ENCODE assay signal across 26 cellular contexts in the genomic region with DNA sequence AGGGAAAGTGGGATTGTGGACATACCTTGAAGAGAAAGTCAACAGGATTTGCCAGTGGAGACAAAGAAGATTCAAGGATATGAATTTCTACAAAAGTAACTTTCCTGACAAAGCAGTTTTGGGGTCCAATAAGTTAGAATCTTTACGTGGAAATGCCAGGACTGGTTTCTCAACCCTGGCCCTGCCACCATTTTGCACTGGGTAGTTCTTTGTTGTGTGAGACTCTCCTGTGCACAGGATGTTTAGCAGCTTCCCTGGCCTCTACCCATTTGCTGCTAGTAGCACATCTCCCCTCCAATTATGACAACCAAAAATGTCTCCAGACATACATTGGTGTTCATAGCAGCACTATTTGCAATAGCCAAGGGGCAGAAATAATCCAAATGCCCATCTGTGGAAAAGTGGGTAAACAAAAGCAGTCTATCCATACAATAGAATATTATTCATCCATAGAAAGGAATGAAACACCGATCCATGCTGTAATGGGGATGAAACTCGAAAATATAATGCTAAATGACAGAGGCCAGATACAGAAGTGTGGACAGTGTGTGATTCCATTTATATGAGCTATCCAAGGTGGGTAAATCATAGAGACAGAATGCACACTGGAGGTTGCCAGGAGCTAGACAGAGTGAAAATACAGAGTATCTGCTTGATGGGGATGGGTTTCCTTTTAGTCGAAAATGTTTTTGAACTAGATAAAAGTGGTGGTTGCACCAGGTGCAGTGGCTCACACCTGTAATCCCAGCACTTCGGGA.
"Had no signal": no experiment of that assay in that cellular context is flagged by ENCODE, and none has a peak within 500 bp of the region (broad histone marks: within the 10 kb centered on the region; RNA-seq: fewer than 3 reads in every experiment).

No MANE protein-coding gene starts in this region.

- H3K27ac ChIP-seq: adrenal gland, breast epithelium, RWPE1 had no signal

- H3K36me3 ChIP-seq: adrenal gland, breast epithelium, Peyer's patch had no signal

- H3K4me1 ChIP-seq: adrenal gland, breast epithelium, Peyer's patch had no signal

- DNase-seq: activated B cell treated with CpG ODN at 0.5 μM for 24 hours; activated CD4-positive, alpha-beta memory T cell treated with anti-CD3 and anti-CD28 coated beads, Interleukin-2, amount 10 ng/mL, durations not matched to agents 7 days and 5 days; activated CD4-positive, alpha-beta T cell treated with anti-CD3 and anti-CD28 coated beads for 1 hour; activated CD4-positive, alpha-beta T cell treated with anti-CD3 and anti-CD28 coated beads, Interleukin-2, amount 50 U/mL, for 1 hour; activated CD8-positive, alpha-beta memory T cell treated with anti-CD3 and anti-CD28 coated beads, Interleukin-2, amount 50 U/mL, for 4 hours; activated naive CD4-positive, alpha-beta T cell treated with anti-CD3 and anti-CD28 coated beads, Interleukin-2, amount 50 U/mL, for 16 hours; activated naive CD8-positive, alpha-beta T cell treated with anti-CD3 and anti-CD28 coated beads, Interleukin-2, amount 10 ng/mL, durations not matched to agents 7 days and 5 days; activated T-cell treated with anti-CD3 and anti-CD28 coated beads, Interleukin-2, amount 50 U/mL, for 1 hour; adrenal gland; anterior cingulate cortex; caudate nucleus; IMR-90; Kasumi-1; KBM-7; NCI-H1048; NCI-H1694 treated with DMSO at 0.1 percent for 48 hours; NCI-H2029 treated with DMSO at 0.1 percent for 48 hours; NCI-H345; NCI-H510A; NCI-H526 treated with DMSO at 0.1 percent for 48 hours; Peyer's patch; SHP77; T-helper 2 cell; T1000 had no signal

- H3K27me3 Mint-ChIP-seq: activated B cell treated with CpG ODN at 0.5 μM for 24 hours; activated naive CD8-positive, alpha-beta T cell treated with anti-CD3 and anti-CD28 coated beads, Interleukin-2, amount 10 ng/mL, durations not matched to agents 7 days and 5 days had no signal

- H3K36me3 Mint-ChIP-seq: activated naive CD8-positive, alpha-beta T cell treated with anti-CD3 and anti-CD28 coated beads, Interleukin-2, amount 10 ng/mL, durations not matched to agents 7 days and 5 days had no signal

- H3K4me3 Mint-ChIP-seq: activated B cell treated with CpG ODN at 0.5 μM for 24 hours; activated CD4-positive, alpha-beta memory T cell treated with anti-CD3 and anti-CD28 coated beads, Interleukin-2, amount 10 ng/mL, durations not matched to agents 7 days and 5 days; activated naive CD8-positive, alpha-beta T cell treated with anti-CD3 and anti-CD28 coated beads, Interleukin-2, amount 10 ng/mL, durations not matched to agents 7 days and 5 days had no signal

- H3K9me3 ChIP-seq: adrenal gland, breast epithelium, Peyer's patch had no signal

- H3K4me1 Mint-ChIP-seq: activated B cell treated with CpG ODN at 0.5 μM for 24 hours; activated CD4-positive, alpha-beta memory T cell treated with anti-CD3 and anti-CD28 coated beads, Interleukin-2, amount 10 ng/mL, durations not matched to agents 7 days and 5 days; activated naive CD8-positive, alpha-beta T cell treated with anti-CD3 and anti-CD28 coated beads, Interleukin-2, amount 10 ng/mL, durations not matched to agents 7 days and 5 days had no signal

- H3K27ac Mint-ChIP-seq: activated B cell treated with CpG ODN at 0.5 μM for 24 hours; activated CD4-positive, alpha-beta memory T cell treated with anti-CD3 and anti-CD28 coated beads, Interleukin-2, amount 10 ng/mL, durations not matched to agents 7 days and 5 days; activated naive CD8-positive, alpha-beta T cell treated with anti-CD3 and anti-CD28 coated beads, Interleukin-2, amount 10 ng/mL, durations not matched to agents 7 days and 5 days had no signal

- H3K27me3 ChIP-seq: adrenal gland, breast epithelium, Peyer's patch had no signal

- H3K9me3 Mint-ChIP-seq: activated B cell treated with CpG ODN at 0.5 μM for 24 hours; activated CD4-positive, alpha-beta memory T cell treated with anti-CD3 and anti-CD28 coated beads, Interleukin-2, amount 10 ng/mL, durations not matched to agents 7 days and 5 days had no signal

- H3K4me3 ChIP-seq: adrenal gland, breast epithelium, Peyer's patch had no signal
